In genomic region chr10:116787893-116788665, GRCh38 we compare ENCODE assay signal across 8 cellular contexts. TPM values are rescaled to one million over a fixed set of nuclear protein-coding genes. Genes with fewer than 3 reads are reported as not detected.
A peak's percentile ranks its signal among the peaks of the same experiment; 100 is the strongest.
DNase-seq lines count a peak whose midpoint lies in the region; TF ChIP-seq lines count a peak whose summit lies in the region.

No MANE protein-coding gene starts in this region.

- intact Hi-C loops in adrenal gland (cut with DNase I): loop anchor here (2.0 to 5.0 kb wide), 3 partner anchors 101 to 156 kb away; no protein-coding TSS in a partner anchor

- TF ChIP-seq CTCF in adrenal gland (IDR thresholded peaks at IDR 0.05): peak; percentile 94 to 100 (median 98)
- TF ChIP-seq CTCF in right atrium auricular region (IDR thresholded peaks at IDR 0.05): peak; percentile 99

- H3K27ac ChIP-seq in GM23248: no peak overlapping the region
- peak overlapping the region in 2 of 5 donors; percentile 48 to 70 for H3K27ac ChIP-seq in adrenal gland
- H3K27ac ChIP-seq in right atrium auricular region: no peak overlapping the region

- no peaks in the 10 kb centered on the region for H3K9me3 ChIP-seq in ES-I3 (ENCODE audit: control insufficient read depth, insufficient read depth, low read length)
- H3K9me3 ChIP-seq in GM23248 (ENCODE audit: low read depth): no peaks in the 10 kb centered on the region
- H3K9me3 ChIP-seq in adrenal gland (replicated peaks in 1 of 3): no peaks in the 10 kb centered on the region
- no peaks in the 10 kb centered on the region for H3K9me3 ChIP-seq in right atrium auricular region

- H3K27me3 ChIP-seq in GM23248 (replicated peaks; ENCODE audit: insufficient read depth) (no peaks in the 10 kb centered on the region), adrenal gland (peaks cover 4% of the 10 kb centered on the region), right atrium auricular region (no peaks in the 10 kb centered on the region)

- 3% methylated on average over 29 of the region's 29 CpGs for WGBS in GM23248 (ENCODE audit: low coverage in 1 of 2, low lambda C conversion rate in 2 of 2, missing lambda C conversion rate in 2 of 2), 2 experiments
- 1 to 5% (median 3%) methylated on average over 13 to 29 of the region's 29 CpGs for WGBS in adrenal gland, 4 donors

- in situ Hi-C loops in GM23248 (cut with MboI): no loop called here

- peaks cover 3% of the 10 kb centered on the region; the same call in 1 of the 2 replicates for H3K4me1 ChIP-seq in ES-I3 (ENCODE audit: insufficient read depth, low read length)
- H3K4me1 ChIP-seq in GM23248 (ENCODE audit: insufficient read depth): peaks cover 6% of the 10 kb centered on the region; the same call in 1 of the 2 replicates
- peaks cover 0 to 10% of the 10 kb centered on the region in 2 donors for H3K4me1 ChIP-seq in adrenal gland (replicated peaks in 1 of 2)
- peaks cover 0 to 5% of the 10 kb centered on the region in 2 donors for H3K4me1 ChIP-seq in right atrium auricular region

- peak overlapping the region; percentile 66 for H3K4me3 ChIP-seq in GM23248
- H3K4me3 ChIP-seq in adrenal gland: peak overlapping the region in 1 of 4 donors; percentile 30
- peak overlapping the region in 1 of 2 donors; percentile 26 for H3K4me3 ChIP-seq in right atrium auricular region

- no peaks in the 10 kb centered on the region for H3K79me2 ChIP-seq in GM23248 (ENCODE audit: insufficient read depth)

- H2AFZ ChIP-seq in GM23248: peak overlapping the region; percentile 91

- DNase-seq in GM23248: peak; percentile 78
- peak; percentile 66 for DNase-seq in LoVo (ENCODE audit: low spot score)
- peak; percentile 25 to 78 (median 54) for DNase-seq in T-helper 1 cell
- DNase-seq in adrenal gland: peak; percentile 68 to 91 (median 82)
- DNase-seq in right atrium auricular region (ENCODE audit: low spot score): peak; percentile 87
- peak; percentile 92 for DNase-seq in retina
- DNase-seq in GF-D8 (lab: John Stamatoyannopoulos, UW): no peak

- no peaks in the 10 kb centered on the region for H3F3A ChIP-seq in GM23248 (ENCODE audit: insufficient read depth)

- no peaks in the 10 kb centered on the region for H3K9me2 ChIP-seq in GM23248 (ENCODE audit: insufficient read depth)

- peak overlapping the region; percentile 44; the same call in 1 of the 2 replicates for H3K9ac ChIP-seq in ES-I3 (ENCODE audit: low read depth, low read length)
- H3K9ac ChIP-seq in GM23248: peak overlapping the region; percentile 45; the same call in 1 of the 2 replicates

- no peak for TF ChIP-seq POLR2A in adrenal gland (IDR thresholded peaks at IDR 0.05)

- no peaks in the 10 kb centered on the region for H3K36me3 ChIP-seq in ES-I3 (ENCODE audit: insufficient read depth, low read length)
- H3K36me3 ChIP-seq in GM23248 (ENCODE audit: low read depth): no peaks in the 10 kb centered on the region
- no peaks in the 10 kb centered on the region for H3K36me3 ChIP-seq in adrenal gland (replicated peaks in 1 of 2)
- no peaks in the 10 kb centered on the region for H3K36me3 ChIP-seq in right atrium auricular region

- peak overlapping the region; percentile 87 for H3K4me2 ChIP-seq in GM23248 (ENCODE audit: unreplicated experiment)

- no peaks in the 10 kb centered on the region for H4K20me1 ChIP-seq in GM23248 (ENCODE audit: insufficient read depth)

RNA-seq across cellular contexts. Expression of gene HSPA12A, which starts 45.7 kb away (rescaled TPM):
- 4.8 and 4.9 TPM in 2 replicates for total RNA-seq in GM23248 (2014; rRNA removed; shearing (Covaris generic))
- 5.4 and 5.6 TPM in 2 replicates for polyA plus RNA-seq in GM23248 (2016; fragmentation: Nextera tagmentation; extraction: Ambion mirVana)
- 10 to 100 TPM; 28.9 to 61.3 (median 49.6) TPM for total RNA-seq in adrenal gland
- polyA plus RNA-seq in adrenal gland: 10 to 100 TPM; 20.1 to 35.7 (median 21.8) TPM
- 10 to 100 TPM; 10.1 to 11.5 TPM for total RNA-seq in right atrium auricular region
